Comparison of ENCODE assay signal across 8 cellular contexts in genomic region chr10:101693701-101694055, GRCh38. TPM values are rescaled to one million over a fixed set of nuclear protein-coding genes. Genes with fewer than 3 reads are reported as not detected.
DNase-seq lines count a peak whose midpoint lies in the region; ATAC-seq and TF ChIP-seq lines count a peak whose summit lies in the region.

No MANE protein-coding gene starts in this region.

- H3K27me3 ChIP-seq in SK-N-SH (ENCODE audit: insufficient read depth), result no peaks in the 10 kb centered on the region

- CTCF ChIA-PET in SK-N-SH (lab: Yijun Ruan, JAX), result interaction anchor here (0.6 to 3.0 kb wide), 11 partner anchors 9 to 637 kb away, joined by 3 to 15 read pairs (median 3); partner anchors contain the start of gene NPM3

- intact Hi-C loops in CD14-positive monocyte (cut with micrococcal nuclease), result no loop called here

- H3K27me3 Mint-ChIP-seq in CD14-positive monocyte (ENCODE audit: low read depth in 3 of 3), result no peaks in the 10 kb centered on the region
- no peaks in the 10 kb centered on the region for H3K27me3 Mint-ChIP-seq in nephron (ENCODE audit: low read depth)

- H2AFZ ChIP-seq in SK-N-SH (ENCODE audit: low read depth), result peak overlapping the region; percentile 96

- H3K79me2 ChIP-seq in SK-N-SH (ENCODE audit: insufficient read depth), result peaks cover 63% of the 10 kb centered on the region

- H3K27ac Mint-ChIP-seq in CD14-positive monocyte (peak overlapping the region in 6 of 7 donors; percentile 45 to 88 (median 85)), nephron (peak overlapping the region; percentile 100)

- peaks cover 16 to 25% of the 10 kb centered on the region in 2 experiments for H3K4me1 ChIP-seq in SK-N-SH (ENCODE audit: control insufficient read depth in 1 of 2, insufficient read depth in 2 of 2, low read depth in 1 of 2, low read length in 1 of 2)

- in situ Hi-C loops in KBM-7 (cut with MboI; ENCODE audit: low pct_unique_long_range_greater_than_20kb, low sequenced_read_pairs), result no loop called here

- no peak for TF ChIP-seq EP300 in SK-N-SH (IDR thresholded peaks at IDR 0.05; ENCODE audit: borderline replicate concordance in 1 of 2, low read depth in 1 of 2, low read length in 1 of 2)

- H3K4me1 Mint-ChIP-seq in CD14-positive monocyte (peaks cover 34% of the 10 kb centered on the region), nephron (peaks cover 42% of the 10 kb centered on the region)

- H3K36me3 Mint-ChIP-seq in CD14-positive monocyte (peaks cover 6 to 15% of the 10 kb centered on the region in 2 donors), nephron (ENCODE audit: low read depth) (peaks cover 4% of the 10 kb centered on the region)

- H3K27ac ChIP-seq in SK-N-SH (ENCODE audit: low read depth in 2 of 2, low read length in 1 of 2), result peak overlapping the region; percentile 83 to 94

- POLR2A ChIA-PET in SK-N-SH (lab: Yijun Ruan, JAX), result interaction anchor here (0.5 to 1.7 kb wide), 8 partner anchors 10 to 1010 kb away, joined by 3 to 4 read pairs (median 3); partner anchors contain the start of genes DPCD and POLL

- peak overlapping the region; percentile 96 to 97 for H3K4me3 Mint-ChIP-seq in CD14-positive monocyte
- H3K4me3 Mint-ChIP-seq in nephron, result peak overlapping the region; percentile 94 to 99 (median 97)

- WGBS in SK-N-SH (ENCODE audit: low lambda C conversion rate), result 1% methylated on average over 7 of the region's 7 CpGs

- H3K9me3 Mint-ChIP-seq in CD14-positive monocyte, result peaks cover 0 to 2% (median 0%) of the 10 kb centered on the region in 7 donors
- H3K9me3 Mint-ChIP-seq in nephron, result no peaks in the 10 kb centered on the region

- peaks cover 0 to 3% of the 10 kb centered on the region in 2 experiments for H3K36me3 ChIP-seq in SK-N-SH (replicated peaks in 1 of 2; ENCODE audit: control insufficient read depth in 1 of 2, insufficient read depth in 2 of 2, low read length in 1 of 2)

- DNase-seq in CD14-positive monocyte (ENCODE audit: low spot score) (no peak), SK-N-SH (peak; percentile 64), epithelial cell of proximal tubule (ENCODE audit: low read depth) (no peak), KBM-7 (no peak), NCI-H226 (no peak)

- TF ChIP-seq RAD21 in SK-N-SH (IDR thresholded peaks at IDR 0.05; ENCODE audit: low read length), result no peak

- peak overlapping the region; percentile 59 to 84 for H3K4me3 ChIP-seq in SK-N-SH (ENCODE audit: low read depth in 2 of 2, low read length in 1 of 2)
- peak overlapping the region; percentile 77 for H3K4me3 ChIP-seq in epithelial cell of proximal tubule (ENCODE audit: low read depth, low read length)

- H3F3A ChIP-seq in SK-N-SH (replicated peaks; ENCODE audit: insufficient read depth), result peaks cover 7% of the 10 kb centered on the region

- no peaks in the 10 kb centered on the region for H3K9me3 ChIP-seq in SK-N-SH

- ATAC-seq in GM18870 (IDR thresholded peaks at IDR 0.05; ENCODE audit: unreplicated experiment), result peak; percentile 13
- peak; percentile 12 for ATAC-seq in HG03108 (IDR thresholded peaks at IDR 0.05; ENCODE audit: unreplicated experiment)

- no peaks in the 10 kb centered on the region; the same call in 1 of the 2 replicates for H4K20me1 ChIP-seq in SK-N-SH (ENCODE audit: insufficient read depth)

- H3K9me2 ChIP-seq in SK-N-SH, result no peaks in the 10 kb centered on the region

- TF ChIP-seq CTCF in CD14-positive monocyte (IDR thresholded peaks at IDR 0.05) (no peak), SK-N-SH (IDR thresholded peaks at IDR 0.05) (no peak), epithelial cell of proximal tubule (conservative IDR thresholded peaks at IDR 0.05; ENCODE audit: low read depth, low read length) (no peak), nephron (IDR thresholded peaks at IDR 0.05; ENCODE audit: unreplicated experiment in 3 of 3) (no peak)

- peak overlapping the region; percentile 95 for H3K4me2 ChIP-seq in SK-N-SH

- peak overlapping the region; percentile 100 for H3K9ac ChIP-seq in SK-N-SH

TF ChIP-seq in SK-N-SH, 30 proteins besides CTCF, POLR2A, EP300 and RAD21:
- TF ChIP-seq ELF1 (IDR thresholded peaks at IDR 0.05), result no peak
- TF ChIP-seq SIN3A (IDR thresholded peaks at IDR 0.05; ENCODE audit: borderline replicate concordance, low read depth, low read length), result 0 out of 2 replicates have a peak, but pooled peaks have one; percentile 8
- TF ChIP-seq TAF1 (IDR thresholded peaks at IDR 0.05; ENCODE audit: borderline replicate concordance, low read depth, low read length), result peak; percentile 66
- TF ChIP-seq EZH2phosphoT487 (IDR thresholded peaks at IDR 0.05; ENCODE audit: borderline replicate concordance, low read depth), result no peak

RNA-seq across cellular contexts. Expression of gene FBXW4, which starts 1.3 kb away (rescaled TPM):
- 1 to 10 TPM; 1.1 to 1.8 TPM for polyA plus RNA-seq in CD14-positive monocyte
- 27.6 and 34.8 TPM in 2 replicates for polyA plus RNA-seq in SK-N-SH (2012; rRNA removed)
- 36.0 and 47.2 TPM in 2 replicates for polyA plus RNA-seq in SK-N-SH (2012; cell fraction: cytosol; rRNA removed)
- 45.9 and 50.6 TPM in 2 replicates for polyA plus RNA-seq in SK-N-SH (2012; cell fraction: nucleus; rRNA removed)
- 15.3 and 16.8 TPM in 2 replicates for total RNA-seq in epithelial cell of proximal tubule

Comparison
In these comparisons a context has a peak if more than half of its experiments do, and no peak if none do; other contexts are left out.
1. RNA of gene FBXW4, which starts 1.3 kb away (polyA plus RNA-seq): 27.6 to 50.6 TPM in SK-N-SH; 1.1 to 1.8 TPM in CD14-positive monocyte; every median in the first group is over 10 times any median in the second.